Comparison of ENCODE assay signal across 17 cellular contexts in the genomic region with DNA sequence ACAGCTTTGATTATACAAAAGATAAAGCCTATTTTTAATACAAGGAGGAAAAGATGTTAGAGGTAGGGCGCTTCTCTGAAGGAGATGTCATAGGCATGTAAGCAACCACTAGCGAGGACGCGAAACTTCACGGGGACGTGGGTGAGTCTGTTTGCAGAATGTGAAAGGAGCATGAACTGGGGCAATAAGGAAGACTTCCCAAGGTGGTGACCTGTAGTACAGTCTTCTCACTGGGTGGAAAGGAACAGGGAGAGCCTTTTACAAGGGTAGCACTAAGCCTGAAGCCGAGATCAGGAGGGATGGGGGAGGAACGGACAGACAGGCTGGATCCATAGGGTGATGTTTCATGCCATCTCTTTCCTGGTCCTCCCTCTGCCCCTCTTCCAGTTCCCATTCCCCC.
"Had no signal": no experiment of that assay in that cellular context is flagged by ENCODE, and none has a peak within 500 bp of the region (broad histone marks: within the 10 kb centered on the region; RNA-seq: fewer than 3 reads in every experiment).

No MANE protein-coding gene starts in this region.

- DNase-seq: activated B cell treated with CpG ODN at 0.5 μM for 24 hours; activated CD4-positive, alpha-beta memory T cell treated with anti-CD3 and anti-CD28 coated beads for 36 hours; activated CD4-positive, alpha-beta T cell treated with anti-CD3 and anti-CD28 coated beads for 4 hours; activated naive CD4-positive, alpha-beta T cell treated with Interleukin-2 at 50 U/mL for 16 hours; activated naive CD8-positive, alpha-beta T cell treated with anti-CD3 and anti-CD28 coated beads, Interleukin-2, amount 10 ng/mL, durations not matched to agents 7 days and 5 days; activated T-cell treated with anti-CD3 and anti-CD28 coated beads for 4 hours; endodermal cell; kidney; naive thymus-derived CD8-positive, alpha-beta T cell; pancreas; right lobe of liver; stimulated activated CD4-positive, alpha-beta T cell treated with anti-CD3 and anti-CD28 coated beads, Interleukin-4, amount 100 ng/mL, for 4 hours; T-cell; T-helper 9 cell had no signal

- H3K27ac ChIP-seq: pancreas, right lobe of liver had no signal

- H3K36me3 Mint-ChIP-seq: activated CD4-positive, alpha-beta memory T cell treated with anti-CD3 and anti-CD28 coated beads for 36 hours; activated naive CD8-positive, alpha-beta T cell treated with anti-CD3 and anti-CD28 coated beads, Interleukin-2, amount 10 ng/mL, durations not matched to agents 7 days and 5 days; memory B cell; naive thymus-derived CD8-positive, alpha-beta T cell; stimulated activated memory B cell treated with anti-CD40 and anti-IgM and Interleukin-4, amounts not matched to agents 10 μg/mL and 1 μg/mL and 100 μg/mL, for 72 hours; T-cell had no signal

- H3K9me3 ChIP-seq: pancreas, right lobe of liver, testis had no signal

- H3K4me1 ChIP-seq: pancreas, right lobe of liver had no signal

- H3K36me3 ChIP-seq: pancreas, right lobe of liver had no signal

- H3K4me3 ChIP-seq: pancreas, right lobe of liver, testis had no signal

- H3K27me3 ChIP-seq: pancreas, right lobe of liver, testis had no signal

- ATAC-seq: naive thymus-derived CD8-positive, alpha-beta T cell; right lobe of liver; stimulated activated memory B cell treated with anti-CD40 and anti-IgM and Interleukin-4, amounts not matched to agents 10 μg/mL and 1 μg/mL and 100 μg/mL, for 72 hours; T-cell had no signal

- H3K27ac Mint-ChIP-seq: activated B cell treated with CpG ODN at 0.5 μM for 24 hours; activated CD4-positive, alpha-beta memory T cell treated with anti-CD3 and anti-CD28 coated beads for 36 hours; activated naive CD8-positive, alpha-beta T cell treated with anti-CD3 and anti-CD28 coated beads, Interleukin-2, amount 10 ng/mL, durations not matched to agents 7 days and 5 days; endodermal cell; memory B cell; stimulated activated memory B cell treated with anti-CD40 and anti-IgM and Interleukin-4, amounts not matched to agents 10 μg/mL and 1 μg/mL and 100 μg/mL, for 72 hours; T-cell had no signal

- H3K9me3 Mint-ChIP-seq: activated B cell treated with CpG ODN at 0.5 μM for 24 hours; activated CD4-positive, alpha-beta memory T cell treated with anti-CD3 and anti-CD28 coated beads for 36 hours; activated naive CD8-positive, alpha-beta T cell treated with anti-CD3 and anti-CD28 coated beads, Interleukin-2, amount 10 ng/mL, durations not matched to agents 7 days and 5 days; endodermal cell; memory B cell; naive thymus-derived CD8-positive, alpha-beta T cell; stimulated activated memory B cell treated with anti-CD40 and anti-IgM and Interleukin-4, amounts not matched to agents 10 μg/mL and 1 μg/mL and 100 μg/mL, for 72 hours; T-cell had no signal

- H3K4me3 Mint-ChIP-seq: activated B cell treated with CpG ODN at 0.5 μM for 24 hours; activated CD4-positive, alpha-beta memory T cell treated with anti-CD3 and anti-CD28 coated beads for 36 hours; activated naive CD8-positive, alpha-beta T cell treated with anti-CD3 and anti-CD28 coated beads, Interleukin-2, amount 10 ng/mL, durations not matched to agents 7 days and 5 days; endodermal cell; memory B cell; naive thymus-derived CD8-positive, alpha-beta T cell; stimulated activated memory B cell treated with anti-CD40 and anti-IgM and Interleukin-4, amounts not matched to agents 10 μg/mL and 1 μg/mL and 100 μg/mL, for 72 hours; T-cell had no signal
